30 cellular contexts compared by ENCODE assay signal in the genomic region with DNA sequence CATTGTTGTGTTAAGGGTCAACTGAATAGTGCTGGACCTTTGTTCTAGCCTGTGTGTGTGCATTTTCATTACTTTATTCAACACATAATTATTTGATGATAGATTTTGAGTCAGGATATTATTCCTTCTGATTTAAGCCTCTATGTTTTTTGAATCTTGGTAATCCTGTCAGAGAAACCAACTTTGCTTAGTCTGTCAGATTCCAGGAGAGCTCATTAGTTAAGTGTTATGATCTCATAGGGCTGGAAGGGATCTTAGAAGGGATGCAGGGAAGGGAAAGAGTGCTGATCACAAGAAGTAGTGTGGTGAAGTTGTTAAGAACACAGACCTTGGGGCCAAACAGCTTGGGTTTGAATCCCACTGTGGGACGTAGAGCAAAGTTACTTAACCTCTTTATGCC.
"Had no signal": no experiment of that assay in that cellular context is flagged by ENCODE, and none has a peak within 500 bp of the region (broad histone marks: within the 10 kb centered on the region; RNA-seq: fewer than 3 reads in every experiment).

No MANE protein-coding gene starts in this region.

- H3K27ac Mint-ChIP-seq: activated CD4-positive, alpha-beta memory T cell treated with anti-CD3 and anti-CD28 coated beads for 36 hours; activated CD4-positive, alpha-beta T cell treated with anti-CD3 and anti-CD28 coated beads for 36 hours; activated CD4-positive, alpha-beta T cell treated with anti-CD3 and anti-CD28 coated beads, Interleukin-2, amount 10 ng/mL, durations not matched to agents 24 days and 14 days; activated CD8-positive, alpha-beta memory T cell treated with anti-CD3 and anti-CD28 coated beads, Interleukin-2, amount 10 ng/mL, durations not matched to agents 7 days and 5 days; activated CD8-positive, alpha-beta T cell treated with anti-CD3 and anti-CD28 coated beads, Interleukin-2, amount 10 ng/mL, durations not matched to agents 7 days and 5 days; activated naive CD4-positive, alpha-beta T cell treated with anti-CD3 and anti-CD28 coated beads for 36 hours; activated naive CD4-positive, alpha-beta T cell treated with anti-CD3 and anti-CD28 coated beads, Interleukin-2, amount 50 U/mL, for 24 hours; activated naive CD8-positive, alpha-beta T cell treated with anti-CD3 and anti-CD28 coated beads for 36 hours; activated naive CD8-positive, alpha-beta T cell treated with anti-CD3 and anti-CD28 coated beads, Interleukin-2, amount 50 U/mL, for 24 hours; activated T-helper 1 cell treated with anti-CD3 and anti-CD28 coated beads, Interleukin-12 subunit alpha, Interleukin-12 subunit beta, Interleukin-2, Interleukin-4 antibody, amounts not matched to agents 30 ng/mL and 10 ng/mL and 1 ng/mL, durations not matched to agents 14 hours and 24 hours and 36 hours; activated T-helper 2 cell treated with anti-CD3 and anti-CD28 coated beads, Interferon-gamma antibody, Interleukin-2, Interleukin-4, amounts not matched to agents 10 μg/mL and 5 μg/mL and 100 μg/mL, durations not matched to agents 14 hours and 24 hours and 36 hours; effector memory CD8-positive, alpha-beta T cell had no signal

- DNase-seq: activated CD4-positive, alpha-beta memory T cell treated with anti-CD3 and anti-CD28 coated beads for 36 hours; activated CD4-positive, alpha-beta T cell treated with anti-CD3 and anti-CD28 coated beads for 36 hours; activated CD4-positive, alpha-beta T cell treated with anti-CD3 and anti-CD28 coated beads, Interleukin-2, amount 10 ng/mL, durations not matched to agents 24 days and 14 days; activated CD4-positive, CD25-positive, alpha-beta regulatory T cell; activated CD4-positive, CD25-positive, alpha-beta regulatory T cell treated with anti-CD3 and anti-CD28 coated beads, Interleukin-2, amount 50 U/mL, for 72 hours; activated CD8-positive, alpha-beta memory T cell treated with anti-CD3 and anti-CD28 coated beads, Interleukin-2, amount 10 ng/mL, durations not matched to agents 7 days and 5 days; activated CD8-positive, alpha-beta memory T cell treated with anti-CD3 and anti-CD28 coated beads, Interleukin-2, amount 50 U/mL, for 4 hours; activated CD8-positive, alpha-beta T cell treated with anti-CD3 and anti-CD28 coated beads, Interleukin-2, amount 10 ng/mL, durations not matched to agents 7 days and 5 days; activated effector memory CD4-positive, alpha-beta T cell treated with anti-CD3 and anti-CD28 coated beads, Interleukin-2, amount 50 U/mL, for 16 hours; activated naive CD4-positive, alpha-beta T cell treated with anti-CD3 and anti-CD28 coated beads for 36 hours; activated naive CD8-positive, alpha-beta T cell treated with anti-CD3 and anti-CD28 coated beads for 36 hours; activated naive CD8-positive, alpha-beta T cell treated with anti-CD3 and anti-CD28 coated beads, Interleukin-2, amount 50 U/mL, for 24 hours; activated T-cell treated with anti-CD3 and anti-CD28 coated beads, Interleukin-2, amount 50 U/mL, for 1 hour; activated T-cell treated with anti-CD3 and anti-CD28 coated beads, Interleukin-2, amount 50 U/mL, for 48 hours; adrenal gland; amygdala; aorta; body of pancreas; caudate nucleus; cortex of kidney; dermis blood vessel endothelial cell; effector CD4-positive, alpha-beta T cell; effector memory CD8-positive, alpha-beta T cell; erythroblast; head of caudate nucleus; T-helper 2 cell had no signal

- H3K27ac ChIP-seq: adrenal gland, body of pancreas, esophagus muscularis mucosa had no signal

- H3K4me1 ChIP-seq: adrenal gland, body of pancreas, esophagus muscularis mucosa had no signal

- ATAC-seq: activated CD4-positive, alpha-beta T cell treated with anti-CD3 and anti-CD28 coated beads for 36 hours; activated CD8-positive, alpha-beta memory T cell treated with anti-CD3 and anti-CD28 coated beads, Interleukin-2, amount 10 ng/mL, durations not matched to agents 7 days and 5 days; activated CD8-positive, alpha-beta T cell treated with anti-CD3 and anti-CD28 coated beads, Interleukin-2, amount 10 ng/mL, durations not matched to agents 7 days and 5 days; activated naive CD8-positive, alpha-beta T cell treated with anti-CD3 and anti-CD28 coated beads, Interleukin-2, amount 50 U/mL, for 24 hours; body of pancreas; effector memory CD8-positive, alpha-beta T cell had no signal

- H3K27me3 ChIP-seq: adrenal gland, body of pancreas, esophagus muscularis mucosa had no signal

- H3K36me3 ChIP-seq: adrenal gland, esophagus muscularis mucosa had no signal

- H3K36me3 Mint-ChIP-seq: activated CD4-positive, alpha-beta memory T cell treated with anti-CD3 and anti-CD28 coated beads for 36 hours; activated CD8-positive, alpha-beta memory T cell treated with anti-CD3 and anti-CD28 coated beads, Interleukin-2, amount 10 ng/mL, durations not matched to agents 7 days and 5 days; activated naive CD8-positive, alpha-beta T cell treated with anti-CD3 and anti-CD28 coated beads for 36 hours had no signal

- H3K9me3 ChIP-seq: adrenal gland, body of pancreas, esophagus muscularis mucosa had no signal

- H3K4me3 Mint-ChIP-seq: activated CD4-positive, alpha-beta memory T cell treated with anti-CD3 and anti-CD28 coated beads for 36 hours; activated CD4-positive, alpha-beta T cell treated with anti-CD3 and anti-CD28 coated beads for 36 hours; activated CD4-positive, alpha-beta T cell treated with anti-CD3 and anti-CD28 coated beads, Interleukin-2, amount 10 ng/mL, durations not matched to agents 24 days and 14 days; activated CD8-positive, alpha-beta memory T cell treated with anti-CD3 and anti-CD28 coated beads, Interleukin-2, amount 10 ng/mL, durations not matched to agents 7 days and 5 days; activated CD8-positive, alpha-beta T cell treated with anti-CD3 and anti-CD28 coated beads, Interleukin-2, amount 10 ng/mL, durations not matched to agents 7 days and 5 days; activated naive CD4-positive, alpha-beta T cell treated with anti-CD3 and anti-CD28 coated beads for 36 hours; activated naive CD4-positive, alpha-beta T cell treated with anti-CD3 and anti-CD28 coated beads, Interleukin-2, amount 50 U/mL, for 24 hours; activated naive CD8-positive, alpha-beta T cell treated with anti-CD3 and anti-CD28 coated beads for 36 hours; activated naive CD8-positive, alpha-beta T cell treated with anti-CD3 and anti-CD28 coated beads, Interleukin-2, amount 50 U/mL, for 24 hours; activated T-helper 1 cell treated with anti-CD3 and anti-CD28 coated beads, Interleukin-12 subunit alpha, Interleukin-12 subunit beta, Interleukin-2, Interleukin-4 antibody, amounts not matched to agents 30 ng/mL and 10 ng/mL and 1 ng/mL, durations not matched to agents 14 hours and 24 hours and 36 hours; effector memory CD8-positive, alpha-beta T cell had no signal

- H3K27me3 Mint-ChIP-seq: activated CD4-positive, alpha-beta memory T cell treated with anti-CD3 and anti-CD28 coated beads for 36 hours; activated naive CD8-positive, alpha-beta T cell treated with anti-CD3 and anti-CD28 coated beads for 36 hours had no signal

- H3K4me1 Mint-ChIP-seq: activated CD4-positive, alpha-beta T cell treated with anti-CD3 and anti-CD28 coated beads for 36 hours; activated CD4-positive, alpha-beta T cell treated with anti-CD3 and anti-CD28 coated beads, Interleukin-2, amount 10 ng/mL, durations not matched to agents 24 days and 14 days; activated CD8-positive, alpha-beta memory T cell treated with anti-CD3 and anti-CD28 coated beads, Interleukin-2, amount 10 ng/mL, durations not matched to agents 7 days and 5 days; activated naive CD4-positive, alpha-beta T cell treated with anti-CD3 and anti-CD28 coated beads, Interleukin-2, amount 50 U/mL, for 24 hours; activated naive CD8-positive, alpha-beta T cell treated with anti-CD3 and anti-CD28 coated beads for 36 hours; activated naive CD8-positive, alpha-beta T cell treated with anti-CD3 and anti-CD28 coated beads, Interleukin-2, amount 50 U/mL, for 24 hours had no signal

- H3K4me3 ChIP-seq: adrenal gland, body of pancreas, esophagus muscularis mucosa had no signal

- H3K9me3 Mint-ChIP-seq: activated CD4-positive, alpha-beta memory T cell treated with anti-CD3 and anti-CD28 coated beads for 36 hours; activated CD4-positive, alpha-beta T cell treated with anti-CD3 and anti-CD28 coated beads, Interleukin-2, amount 10 ng/mL, durations not matched to agents 24 days and 14 days; activated naive CD4-positive, alpha-beta T cell treated with anti-CD3 and anti-CD28 coated beads, Interleukin-2, amount 50 U/mL, for 24 hours; activated naive CD8-positive, alpha-beta T cell treated with anti-CD3 and anti-CD28 coated beads for 36 hours; activated T-helper 1 cell treated with anti-CD3 and anti-CD28 coated beads, Interleukin-12 subunit alpha, Interleukin-12 subunit beta, Interleukin-2, Interleukin-4 antibody, amounts not matched to agents 30 ng/mL and 10 ng/mL and 1 ng/mL, durations not matched to agents 14 hours and 24 hours and 36 hours; activated T-helper 2 cell treated with anti-CD3 and anti-CD28 coated beads, Interferon-gamma antibody, Interleukin-2, Interleukin-4, amounts not matched to agents 10 μg/mL and 5 μg/mL and 100 μg/mL, durations not matched to agents 14 hours and 24 hours and 36 hours had no signal
